In the genomic region with DNA sequence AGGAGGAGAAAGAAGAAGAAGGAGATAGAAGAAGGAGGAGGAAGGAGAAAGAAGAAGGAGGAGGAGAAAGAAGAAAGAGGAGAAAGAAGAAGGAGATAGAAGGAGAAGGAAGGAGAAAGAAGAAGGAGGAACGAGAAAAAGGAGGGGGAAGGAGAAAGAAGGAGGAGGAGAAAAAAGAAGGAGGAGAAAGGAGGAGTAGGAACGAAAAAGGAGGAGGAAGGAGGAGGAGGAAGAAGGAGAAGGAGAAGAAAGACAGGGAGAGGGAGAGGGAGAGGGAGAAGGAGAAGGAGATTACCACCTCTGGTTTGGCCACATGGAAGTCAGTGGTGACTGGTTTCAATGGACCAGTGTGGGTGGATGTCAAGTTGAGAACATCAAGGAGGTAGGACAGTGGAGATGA, we compare ENCODE assay signal across 27 cellular contexts. TPM values are rescaled to one million over a fixed set of nuclear protein-coding genes. Genes with fewer than 3 reads are reported as not detected.
"Had no signal": no experiment of that assay in that cellular context is flagged by ENCODE, and none has a peak within 500 bp of the region (broad histone marks: within the 10 kb centered on the region; RNA-seq: fewer than 3 reads in every experiment).

No MANE protein-coding gene starts in this region.

- FAIRE-seq: colon, endometrium, islet of Langerhans, keratinocyte had no signal

- H3K27ac Mint-ChIP-seq: endodermal cell, mesothelial cell of epicardium had no signal

- ATAC-seq: effector memory CD8-positive, alpha-beta T cell; esophagus mucosa; gastrocnemius medialis; heart right ventricle; left cardiac atrium; left lung; left ventricle myocardium superior; lower lobe of right lung; mucosa of descending colon had no signal

- H3K27ac ChIP-seq: coronary artery, epithelial cell of prostate, esophagus squamous epithelium, gastrocnemius medialis, heart right ventricle, left lung, lower lobe of right lung had no signal

- H3K36me3 ChIP-seq: esophagus squamous epithelium, gastrocnemius medialis, left lung, lower lobe of right lung had no signal

- H3K9me3 Mint-ChIP-seq: endodermal cell had no signal

- H3K4me1 Mint-ChIP-seq: endodermal cell, mesothelial cell of epicardium had no signal

- DNase-seq: effector CD8-positive, alpha-beta T cell; effector memory CD8-positive, alpha-beta T cell; endodermal cell; erythroblast; esophagus squamous epithelium; foreskin fibroblast; foreskin melanocyte; gastrocnemius medialis; glutamatergic neuron; head of caudate nucleus; heart right ventricle; hippocampal formation; left cardiac atrium; left lung; left ventricle myocardium superior; lower lobe of right lung; mesenchymal stem cell; mucosa of descending colon had no signal

- H3K27me3 ChIP-seq: esophagus squamous epithelium, gastrocnemius medialis, left lung had no signal

- H3K4me1 ChIP-seq: esophagus squamous epithelium, lower lobe of right lung had no signal

- H3K4me3 ChIP-seq: coronary artery, esophagus squamous epithelium, gastrocnemius medialis, heart right ventricle, left lung, lower lobe of right lung, mucosa of descending colon had no signal

- H3K4me3 Mint-ChIP-seq: effector memory CD8-positive, alpha-beta T cell; endodermal cell; mesothelial cell of epicardium had no signal

- H3K9me3 ChIP-seq: esophagus squamous epithelium, gastrocnemius medialis, heart right ventricle, left lung, lower lobe of right lung, mucosa of descending colon had no signal

RNA-seq across cellular contexts. Expression of gene VEGFD, which starts 50.0 kb away (rescaled TPM):
- total RNA-seq: kidney epithelial cell had no signal
